Comparison of ENCODE assay signal across 16 cellular contexts in genomic region chrX:74248889-74249288, GRCh38. TPM values are rescaled to one million over a fixed set of nuclear protein-coding genes. Genes with fewer than 3 reads are reported as not detected.
DNase-seq lines count a peak whose midpoint lies in the region; ATAC-seq and TF ChIP-seq lines count a peak whose summit lies in the region.
"Had no signal": no experiment of that assay in that cellular context is flagged by ENCODE, and none has a peak within 500 bp of the region (broad histone marks: within the 10 kb centered on the region; RNA-seq: fewer than 3 reads in every experiment).

No MANE protein-coding gene starts in this region.

- no peaks in the 10 kb centered on the region for H3K4me1 ChIP-seq in endodermal cell (ENCODE audit: control insufficient read depth, insufficient read depth, low read length)
- peaks cover 9% of the 10 kb centered on the region for H3K4me1 ChIP-seq in smooth muscle cell (ENCODE audit: low read depth)
- H3K4me1 ChIP-seq: prostate gland had no signal

- 48% methylated on average over 3 of the region's 4 CpGs; no CpG with 5 or more reads in 1 of the 2 experiments for WGBS in endodermal cell (ENCODE audit: insufficient coverage in 1 of 2, insufficient read length in 1 of 2), 2 experiments
- WGBS in smooth muscle cell (ENCODE audit: low lambda C conversion rate) = 61% methylated on average over 4 of the region's 4 CpGs

- H3K9ac ChIP-seq in endodermal cell (ENCODE audit: extremely low read depth, low read length, poor library complexity, severe bottlenecking) = no peak overlapping the region
- no peak overlapping the region for H3K9ac ChIP-seq in smooth muscle cell (ENCODE audit: low read depth)

- ATAC-seq in HG02981 (IDR thresholded peaks at IDR 0.05; ENCODE audit: unreplicated experiment) (no peak), GM18867 (IDR thresholded peaks at IDR 0.05; ENCODE audit: unreplicated experiment) (no peak)
- ATAC-seq: activated CD8-positive, alpha-beta T cell treated with anti-CD3 and anti-CD28 coated beads, Interleukin-2, amount 10 ng/mL, durations not matched to agents 7 days and 5 days; CD8-positive, alpha-beta T cell; effector memory CD8-positive, alpha-beta T cell had no signal

- no peak overlapping the region for H3K4me3 ChIP-seq in endodermal cell (ENCODE audit: low read length)
- no peak overlapping the region for H3K4me3 ChIP-seq in smooth muscle cell
- H3K4me3 ChIP-seq: prostate gland, thoracic aorta had no signal

- peaks cover 31% of the 10 kb centered on the region for H3K4me1 Mint-ChIP-seq in endodermal cell

- TF ChIP-seq CTCF in endodermal cell (conservative IDR thresholded peaks at IDR 0.05) = no peak
- no peak for TF ChIP-seq CTCF in smooth muscle cell (IDR thresholded peaks at IDR 0.05; ENCODE audit: borderline replicate concordance, insufficient read depth, poor library complexity, severe bottlenecking)

- H3K79me2 ChIP-seq in smooth muscle cell (ENCODE audit: low read depth) = peaks cover 13% of the 10 kb centered on the region

- H3K27ac Mint-ChIP-seq in endodermal cell = peak overlapping the region; percentile 96
- H3K27ac Mint-ChIP-seq: activated CD8-positive, alpha-beta T cell treated with anti-CD3 and anti-CD28 coated beads, Interleukin-2, amount 10 ng/mL, durations not matched to agents 7 days and 5 days; activated naive CD8-positive, alpha-beta T cell; CD8-positive, alpha-beta T cell; T-helper 1 cell treated with Interleukin-12 subunit alpha and Interleukin-12 subunit beta and Interleukin-4 antibody, amounts not matched to agents 30 μg/mL and 1 μg/mL, for 36 hours had no signal

- H2AFZ ChIP-seq in smooth muscle cell (ENCODE audit: low read depth) = no peak overlapping the region

- H3K27ac ChIP-seq in endodermal cell (ENCODE audit: low read depth, low read length) (no peak overlapping the region), smooth muscle cell (ENCODE audit: low read depth) (peak overlapping the region; percentile 35)
- H3K27ac ChIP-seq: prostate gland had no signal

- peaks cover 64% of the 10 kb centered on the region for H3K36me3 Mint-ChIP-seq in endodermal cell (ENCODE audit: low read depth)

- H3K4me3 Mint-ChIP-seq in endodermal cell = peak overlapping the region; percentile 44
- H3K4me3 Mint-ChIP-seq: activated CD8-positive, alpha-beta T cell treated with anti-CD3 and anti-CD28 coated beads, Interleukin-2, amount 10 ng/mL, durations not matched to agents 7 days and 5 days; activated naive CD8-positive, alpha-beta T cell; CD8-positive, alpha-beta T cell; effector memory CD8-positive, alpha-beta T cell; T-helper 1 cell treated with Interleukin-12 subunit alpha and Interleukin-12 subunit beta and Interleukin-4 antibody, amounts not matched to agents 30 μg/mL and 1 μg/mL, for 36 hours had no signal

- no peaks in the 10 kb centered on the region for H3K9me3 ChIP-seq in endodermal cell (ENCODE audit: control insufficient read depth, low read length)
- H3K9me3 ChIP-seq in smooth muscle cell (replicated peaks; ENCODE audit: low read depth) = no peaks in the 10 kb centered on the region
- H3K9me3 ChIP-seq: prostate gland, thoracic aorta had no signal

- H4K20me1 ChIP-seq in smooth muscle cell (ENCODE audit: low read depth) = peaks cover 16% of the 10 kb centered on the region

- H3K4me2 ChIP-seq in smooth muscle cell = no peak overlapping the region

- H3K27me3 ChIP-seq in endodermal cell (ENCODE audit: control insufficient read depth, insufficient read depth, low read length, poor library complexity, severe bottlenecking) (no peaks in the 10 kb centered on the region), smooth muscle cell (ENCODE audit: low read depth) (no peaks in the 10 kb centered on the region)

- DNase-seq in LoVo (ENCODE audit: low spot score) (peak; percentile 2), endodermal cell (peak; percentile 73), islet precursor cell (peak; percentile 71), smooth muscle cell (lab: John Stamatoyannopoulos, UW; ENCODE audit: unreplicated experiment) (no peak), DMS114 treated with DMSO at 0.1 percent for 48 hours (lab: John Stamatoyannopoulos, UW; ENCODE audit: unreplicated experiment) (no peak), NOMO-1 treated with dmso at 0.1 percent for 144 hours (lab: John Stamatoyannopoulos, UW; ENCODE audit: unreplicated experiment) (no peak)
- DNase-seq: activated CD8-positive, alpha-beta T cell treated with anti-CD3 and anti-CD28 coated beads, Interleukin-2, amount 10 ng/mL, durations not matched to agents 7 days and 5 days; CD8-positive, alpha-beta T cell; effector memory CD8-positive, alpha-beta T cell; kidney had no signal

- no peaks in the 10 kb centered on the region for H3K27me3 Mint-ChIP-seq in endodermal cell (ENCODE audit: insufficient read depth)
- H3K27me3 Mint-ChIP-seq: activated naive CD8-positive, alpha-beta T cell; effector memory CD8-positive, alpha-beta T cell had no signal

- H3K9me3 Mint-ChIP-seq in endodermal cell = no peaks in the 10 kb centered on the region
- H3K9me3 Mint-ChIP-seq: CD8-positive, alpha-beta T cell; effector memory CD8-positive, alpha-beta T cell; T-helper 1 cell treated with Interleukin-12 subunit alpha and Interleukin-12 subunit beta and Interleukin-4 antibody, amounts not matched to agents 30 μg/mL and 1 μg/mL, for 36 hours had no signal

- H3F3A ChIP-seq in smooth muscle cell (ENCODE audit: low read depth) = peaks cover 5% of the 10 kb centered on the region

- H3K36me3 ChIP-seq in endodermal cell (ENCODE audit: control insufficient read depth, insufficient read depth, low read length) (peaks cover 47% of the 10 kb centered on the region), smooth muscle cell (ENCODE audit: low read depth) (peaks cover 5% of the 10 kb centered on the region)
- H3K36me3 ChIP-seq: prostate gland, thoracic aorta had no signal

RNA-seq across cellular contexts. Expression of gene ZCCHC13, which starts 55.1 kb away (rescaled TPM):
- total RNA-seq in endodermal cell = not detected
- polyA plus RNA-seq in endodermal cell (2013, experiment 1 of 2) = not detected
- not detected for polyA plus RNA-seq in endodermal cell (2013, experiment 2 of 2)
- not detected in 2 replicates for total RNA-seq in smooth muscle cell
- not detected in 2 replicates for polyA plus RNA-seq in smooth muscle cell
- total RNA-seq: activated CD8-positive, alpha-beta T cell treated with anti-CD3 and anti-CD28 coated beads, Interleukin-2, amount 10 ng/mL, durations not matched to agents 7 days and 5 days; CD8-positive, alpha-beta T cell; kidney; thoracic aorta had no signal

Comparison
In these comparisons a context has a peak if more than half of its experiments do, and no peak if none do; other contexts are left out.
1. DNase-seq: peak in LoVo (single experiment), endodermal cell (single experiment) and islet precursor cell (single experiment); none in smooth muscle cell (single experiment), DMS114 treated with DMSO at 0.1 percent for 48 hours (single experiment) and NOMO-1 treated with dmso at 0.1 percent for 144 hours (single experiment).